In genomic region chr21:26060335-26061115, GRCh38 we compare ENCODE assay signal across 1 cellular context.
TF ChIP-seq lines count a peak whose summit lies in the region.

No MANE protein-coding gene starts in this region.

TF ChIP-seq in HEK293, 187 proteins besides CTCF, POLR2A, EP300 and RAD21 (continued from another document and continues in another):
- TF ChIP-seq ZXDB (tag by site-specific recombination; IDR thresholded peaks at IDR 0.05) (peak; percentile 57; the same call in 1 of the 2 replicates), ZNF341 (tag by site-specific recombination; IDR thresholded peaks at IDR 0.05; ENCODE audit: low read depth) (no peak), ZNF600 (tag by site-specific recombination; IDR thresholded peaks at IDR 0.05) (no peak), ZNF610 (tag by site-specific recombination; IDR thresholded peaks at IDR 0.05; ENCODE audit: borderline replicate concordance) (no peak), ZNF843 (tag by site-specific recombination; IDR thresholded peaks at IDR 0.05) (peak; percentile 55; the same call in 1 of the 2 replicates), ZBTB10 (tag by site-specific recombination; IDR thresholded peaks at IDR 0.05) (no peak), ZSCAN18 (tag by site-specific recombination; IDR thresholded peaks at IDR 0.05) (no peak), ZNF292 (tag by site-specific recombination; IDR thresholded peaks at IDR 0.05; ENCODE audit: borderline replicate concordance, low read depth) (no peak), MZF1 (tag by site-specific recombination; IDR thresholded peaks at IDR 0.05; ENCODE audit: borderline replicate concordance) (peak; percentile 88), GLI2 (tag by site-specific recombination; IDR thresholded peaks at IDR 0.05; ENCODE audit: borderline replicate concordance, low read depth) (no peak), ZNF473 (tag by site-specific recombination; IDR thresholded peaks at IDR 0.05) (no peak), BCL11A (tag by site-specific recombination; IDR thresholded peaks at IDR 0.05; ENCODE audit: low read depth) (no peak), ZNF10 (tag by site-specific recombination; IDR thresholded peaks at IDR 0.05) (no peak), ZNF449 (tag by site-specific recombination; IDR thresholded peaks at IDR 0.05) (no peak), ZNF324 (tag by site-specific recombination; IDR thresholded peaks at IDR 0.05) (no peak), KLF7 (tag by site-specific recombination; IDR thresholded peaks at IDR 0.05; ENCODE audit: borderline replicate concordance) (no peak), ZNF174 (tag by site-specific recombination; IDR thresholded peaks at IDR 0.05) (no peak), AEBP2 (tag by site-specific recombination; IDR thresholded peaks at IDR 0.05; ENCODE audit: borderline replicate concordance) (no peak), ZNF16 (tag by site-specific recombination; IDR thresholded peaks at IDR 0.05; ENCODE audit: low read depth) (no peak), ZNF404 (tag by site-specific recombination; IDR thresholded peaks at IDR 0.05) (no peak), ZNF169 (tag by site-specific recombination; IDR thresholded peaks at IDR 0.05) (no peak), ZNF677 (tag by site-specific recombination; IDR thresholded peaks at IDR 0.05) (no peak), PRDM6 (tag by site-specific recombination; IDR thresholded peaks at IDR 0.05) (peak; percentile 67), BCL6B (tag by site-specific recombination; IDR thresholded peaks at IDR 0.05) (no peak), GLIS1 (tag by site-specific recombination; IDR thresholded peaks at IDR 0.05) (0 out of 2 replicates have a peak, but pooled peaks have one; percentile 14), ZNF184 (tag by site-specific recombination; IDR thresholded peaks at IDR 0.05) (no peak), ZBTB6 (tag by site-specific recombination; IDR thresholded peaks at IDR 0.05) (no peak), ZNF791 (tag by site-specific recombination; IDR thresholded peaks at IDR 0.05) (no peak), ZNF585B (tag by site-specific recombination; IDR thresholded peaks at IDR 0.05) (no peak), SCRT1 (tag by site-specific recombination; IDR thresholded peaks at IDR 0.05; ENCODE audit: borderline replicate concordance) (peak; percentile 80), ZFP69B (tag by site-specific recombination; IDR thresholded peaks at IDR 0.05) (no peak), ZNF133 (tag by site-specific recombination; IDR thresholded peaks at IDR 0.05) (no peak), ZNF707 (tag by site-specific recombination; IDR thresholded peaks at IDR 0.05) (no peak), GLIS2 (tag by site-specific recombination; IDR thresholded peaks at IDR 0.05) (no peak), REPIN1 (tag by site-specific recombination; IDR thresholded peaks at IDR 0.05; ENCODE audit: low read depth) (no peak), ZSCAN16 (tag by site-specific recombination; IDR thresholded peaks at IDR 0.05) (no peak), KLF1 (tag by site-specific recombination; IDR thresholded peaks at IDR 0.05) (no peak), ZFP37 (tag by site-specific recombination; IDR thresholded peaks at IDR 0.05) (no peak), ZNF701 (tag by site-specific recombination; IDR thresholded peaks at IDR 0.05) (no peak), ZNF639 (tag by site-specific recombination; IDR thresholded peaks at IDR 0.05) (no peak), ZNF596 (tag by site-specific recombination; IDR thresholded peaks at IDR 0.05) (no peak), ELK4 (IDR thresholded peaks at IDR 0.05; ENCODE audit: borderline replicate concordance, low read depth, low read length) (no peak), ZNF350 (tag by site-specific recombination; IDR thresholded peaks at IDR 0.05) (no peak), OSR2 (tag by site-specific recombination; IDR thresholded peaks at IDR 0.05) (peak; percentile 85), ZNF692 (tag by site-specific recombination; IDR thresholded peaks at IDR 0.05) (no peak), ZNF394 (tag by site-specific recombination; IDR thresholded peaks at IDR 0.05; ENCODE audit: borderline replicate concordance) (0 out of 2 replicates have a peak, but pooled peaks have one; percentile 18), ZNF2 (tag by site-specific recombination; IDR thresholded peaks at IDR 0.05) (no peak), SCRT2 (tag by site-specific recombination; IDR thresholded peaks at IDR 0.05) (peak; percentile 95), WT1 (tag by site-specific recombination; IDR thresholded peaks at IDR 0.05) (peak; percentile 28; the same call in 1 of the 2 replicates)
